ENCODE assay signal across 28 cellular contexts in genomic region chr14:47179906-47180305, GRCh38.
"Had no signal": no experiment of that assay in that cellular context is flagged by ENCODE, and none has a peak within 500 bp of the region (broad histone marks: within the 10 kb centered on the region; RNA-seq: fewer than 3 reads in every experiment).

No MANE protein-coding gene starts in this region.

- H3K36me3 Mint-ChIP-seq: activated naive CD4-positive, alpha-beta T cell treated with anti-CD3 and anti-CD28 coated beads, Interleukin-2, amount 50 U/mL, for 24 hours; activated naive CD8-positive, alpha-beta T cell treated with anti-CD3 and anti-CD28 coated beads for 36 hours had no signal

- H3K27me3 ChIP-seq: adrenal gland, body of pancreas, colonic mucosa had no signal

- H3K4me1 Mint-ChIP-seq: activated B cell treated with CpG ODN at 0.5 μM for 24 hours; activated naive CD4-positive, alpha-beta T cell treated with anti-CD3 and anti-CD28 coated beads, Interleukin-2, amount 50 U/mL, for 24 hours; activated naive CD8-positive, alpha-beta T cell treated with anti-CD3 and anti-CD28 coated beads for 36 hours; activated naive CD8-positive, alpha-beta T cell treated with anti-CD3 and anti-CD28 coated beads, Interleukin-2, amount 50 U/mL, for 24 hours; activated T-helper 17 cell treated with anti-CD3 and anti-CD28 coated beads, Interleukin-2, amount 50 U/mL, for 72 hours; T-helper 17 cell had no signal

- H3K27ac Mint-ChIP-seq: activated B cell treated with CpG ODN at 0.5 μM for 24 hours; activated CD8-positive, alpha-beta T cell treated with anti-CD3 and anti-CD28 coated beads for 36 hours; activated naive CD4-positive, alpha-beta T cell treated with anti-CD3 and anti-CD28 coated beads for 36 hours; activated naive CD4-positive, alpha-beta T cell treated with anti-CD3 and anti-CD28 coated beads, Interleukin-2, amount 50 U/mL, for 24 hours; activated naive CD8-positive, alpha-beta T cell treated with anti-CD3 and anti-CD28 coated beads for 36 hours; activated naive CD8-positive, alpha-beta T cell treated with anti-CD3 and anti-CD28 coated beads, Interleukin-2, amount 50 U/mL, for 24 hours; activated T-helper 17 cell treated with anti-CD3 and anti-CD28 coated beads, Interleukin-2, amount 50 U/mL, for 72 hours; T-helper 17 cell; T-helper 2 cell treated with Interferon-gamma antibody and Interleukin-4, amounts not matched to agents 5 μg/mL and 100 μg/mL, for 36 hours had no signal

- H3K4me3 ChIP-seq: adrenal gland, body of pancreas, colonic mucosa had no signal

- H3K27me3 Mint-ChIP-seq: activated B cell treated with CpG ODN at 0.5 μM for 24 hours; activated CD8-positive, alpha-beta T cell treated with anti-CD3 and anti-CD28 coated beads for 36 hours; activated naive CD4-positive, alpha-beta T cell treated with anti-CD3 and anti-CD28 coated beads, Interleukin-2, amount 50 U/mL, for 24 hours; activated naive CD8-positive, alpha-beta T cell treated with anti-CD3 and anti-CD28 coated beads for 36 hours; activated naive CD8-positive, alpha-beta T cell treated with anti-CD3 and anti-CD28 coated beads, Interleukin-2, amount 50 U/mL, for 24 hours; activated T-helper 17 cell treated with anti-CD3 and anti-CD28 coated beads, Interleukin-2, amount 50 U/mL, for 72 hours; T-helper 17 cell had no signal

- H3K4me1 ChIP-seq: adrenal gland, body of pancreas, colonic mucosa had no signal

- H3K36me3 ChIP-seq: adrenal gland, colonic mucosa, WERI-Rb-1 had no signal

- DNase-seq: activated B cell treated with CpG ODN at 0.5 μM for 24 hours; activated CD4-positive, alpha-beta T cell treated with anti-CD3 and anti-CD28 coated beads for 48 hours; activated CD4-positive, alpha-beta T cell treated with anti-CD3 and anti-CD28 coated beads, Interleukin-2, amount 50 U/mL, for 1 hour; activated CD4-positive, alpha-beta T cell treated with anti-CD3 and anti-CD28 coated beads, Interleukin-2, amount 50 U/mL, for 48 hours; activated CD8-positive, alpha-beta memory T cell treated with anti-CD3 and anti-CD28 coated beads for 24 hours; activated CD8-positive, alpha-beta T cell treated with anti-CD3 and anti-CD28 coated beads for 36 hours; activated effector memory CD4-positive, alpha-beta T cell treated with Interleukin-2 at 50 U/mL for 16 hours; activated naive CD4-positive, alpha-beta T cell treated with anti-CD3 and anti-CD28 coated beads for 36 hours; activated naive CD8-positive, alpha-beta T cell treated with anti-CD3 and anti-CD28 coated beads for 36 hours; activated naive CD8-positive, alpha-beta T cell treated with anti-CD3 and anti-CD28 coated beads, Interleukin-2, amount 50 U/mL, for 24 hours; activated T-cell treated with anti-CD3 and anti-CD28 coated beads, Interleukin-2, amount 50 U/mL, for 4 hours; adrenal gland; amygdala; aorta; body of pancreas; caudate nucleus; colonic mucosa; effector CD8-positive, alpha-beta T cell; foreskin fibroblast; head of caudate nucleus; T-helper 17 cell; T1000; WERI-Rb-1 had no signal

- H3K27ac ChIP-seq: adrenal gland, body of pancreas, colonic mucosa, WERI-Rb-1 had no signal

- ATAC-seq: activated CD4-positive, CD25-positive, alpha-beta regulatory T cell treated with anti-CD3 and anti-CD28 coated beads, Interleukin-2, amount 50 U/mL, for 24 hours; activated CD8-positive, alpha-beta T cell treated with anti-CD3 and anti-CD28 coated beads for 36 hours; activated naive CD8-positive, alpha-beta T cell treated with anti-CD3 and anti-CD28 coated beads, Interleukin-2, amount 50 U/mL, for 24 hours; activated T-cell treated with anti-CD3 and anti-CD28 coated beads, Interleukin-2, amount 50 U/mL, for 4 hours; activated T-helper 17 cell treated with anti-CD3 and anti-CD28 coated beads, Interleukin-2, amount 50 U/mL, for 72 hours; body of pancreas; esophagus mucosa; T-helper 17 cell had no signal

- H3K4me3 Mint-ChIP-seq: activated B cell treated with CpG ODN at 0.5 μM for 24 hours; activated CD8-positive, alpha-beta T cell treated with anti-CD3 and anti-CD28 coated beads for 36 hours; activated naive CD4-positive, alpha-beta T cell treated with anti-CD3 and anti-CD28 coated beads for 36 hours; activated naive CD4-positive, alpha-beta T cell treated with anti-CD3 and anti-CD28 coated beads, Interleukin-2, amount 50 U/mL, for 24 hours; activated naive CD8-positive, alpha-beta T cell treated with anti-CD3 and anti-CD28 coated beads for 36 hours; activated naive CD8-positive, alpha-beta T cell treated with anti-CD3 and anti-CD28 coated beads, Interleukin-2, amount 50 U/mL, for 24 hours; activated T-cell treated with anti-CD3 and anti-CD28 coated beads, Interleukin-2, amount 50 U/mL, for 4 hours; activated T-helper 17 cell treated with anti-CD3 and anti-CD28 coated beads, Interleukin-2, amount 50 U/mL, for 72 hours; T-helper 17 cell; T-helper 2 cell treated with Interferon-gamma antibody and Interleukin-4, amounts not matched to agents 5 μg/mL and 100 μg/mL, for 36 hours had no signal
